1 cellular context compared by ENCODE assay signal in the genomic region with DNA sequence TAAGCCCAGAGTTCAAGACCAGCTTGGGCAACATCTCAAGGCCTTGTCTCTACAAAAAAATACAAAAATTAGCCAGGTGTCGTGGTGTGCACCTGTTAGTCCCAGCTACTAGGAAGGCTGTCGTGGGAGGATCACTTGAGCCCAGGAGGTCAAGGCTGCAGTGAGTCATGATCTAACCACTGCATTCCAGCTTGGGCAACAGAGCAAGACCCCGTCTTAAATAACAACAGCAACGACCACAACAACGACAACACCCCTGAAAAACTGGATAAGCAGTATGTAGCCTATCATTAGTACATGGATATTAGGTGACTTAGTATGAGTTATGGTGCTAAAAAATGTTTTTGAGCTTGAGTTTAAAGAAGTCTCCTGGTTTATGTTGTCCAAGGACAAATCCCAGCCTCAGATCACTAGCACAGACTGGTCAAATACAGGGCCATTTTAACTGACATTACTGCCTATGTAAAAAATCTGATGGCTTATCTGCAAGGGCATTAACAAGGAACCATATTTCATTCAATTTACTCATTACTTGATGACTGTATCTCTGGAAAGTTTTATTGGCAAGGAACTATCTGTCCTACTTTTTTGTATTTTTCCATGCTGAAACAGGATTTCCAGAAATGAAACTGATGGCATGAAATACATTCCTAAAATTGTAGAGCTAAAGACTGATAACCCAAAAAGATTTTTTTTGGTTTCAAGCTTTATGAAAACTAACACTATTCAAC.
TF ChIP-seq lines count a peak whose summit lies in the region.

No MANE protein-coding gene starts in this region.

TF ChIP-seq in IMR-90, 13 proteins besides CTCF, POLR2A, EP300 and RAD21:
- TF ChIP-seq RCOR1 (IDR thresholded peaks at IDR 0.05; ENCODE audit: insufficient replicate concordance, low read length), result no peak
- no peak for TF ChIP-seq MXI1 (IDR thresholded peaks at IDR 0.05; ENCODE audit: borderline replicate concordance, low read depth, low read length)
